ENCODE assay signal across 12 cellular contexts in genomic region chr22:44496844-44497217, GRCh38. TPM values are rescaled to one million over a fixed set of nuclear protein-coding genes. Genes with fewer than 3 reads are reported as not detected.
A peak's percentile ranks its signal among the peaks of the same experiment; 100 is the strongest.
DNase-seq lines count a peak whose midpoint lies in the region; ATAC-seq, FAIRE-seq and TF ChIP-seq lines count a peak whose summit lies in the region.
"Had no signal": no experiment of that assay in that cellular context is flagged by ENCODE, and none has a peak within 500 bp of the region (broad histone marks: within the 10 kb centered on the region; RNA-seq: fewer than 3 reads in every experiment).

No MANE protein-coding gene starts in this region.

- peaks cover 5% of the 10 kb centered on the region for H3K36me3 Mint-ChIP-seq in MCF 10A (ENCODE audit: insufficient read depth, unreplicated experiment)
- H3K36me3 Mint-ChIP-seq in naive thymus-derived CD4-positive, alpha-beta T cell, result peaks cover 0 to 9% (median 6%) of the 10 kb centered on the region in 5 donors

- no peaks in the 10 kb centered on the region for H3K27me3 Mint-ChIP-seq in MCF 10A (ENCODE audit: insufficient read depth, unreplicated experiment)
- H3K27me3 Mint-ChIP-seq in naive thymus-derived CD4-positive, alpha-beta T cell, result peaks cover 0 to 9% (median 3%) of the 10 kb centered on the region in 5 donors

- peaks cover 27% of the 10 kb centered on the region for H3K9me3 ChIP-seq in AG04450 (ENCODE audit: control insufficient read depth, insufficient read depth, low read length)
- no peaks in the 10 kb centered on the region for H3K9me3 ChIP-seq in naive thymus-derived CD4-positive, alpha-beta T cell (ENCODE audit: control insufficient read depth in 2 of 3, low read length in 3 of 3)
- H3K9me3 ChIP-seq in small intestine (ENCODE audit: control insufficient read depth, low read depth), result no peaks in the 10 kb centered on the region
- H3K9me3 ChIP-seq: esophagus squamous epithelium had no signal

- intact Hi-C loops in MCF 10A (cut with micrococcal nuclease), result loop anchor here (10.0 kb wide), 1 partner anchor 58 kb away; no protein-coding TSS in a partner anchor
- intact Hi-C loops in naive thymus-derived CD4-positive, alpha-beta T cell (cut with micrococcal nuclease), result loop anchor here (5.0 to 10.0 kb wide), 5 partner anchors 168 to 1540 kb away; partner anchors contain the start of genes PARVG (in 2 of the 2) and KIAA0930 (in 1 of the 2)

- peak overlapping the region; percentile 76 for H3K4me3 Mint-ChIP-seq in MCF 10A (ENCODE audit: unreplicated experiment)
- H3K4me3 Mint-ChIP-seq in naive thymus-derived CD4-positive, alpha-beta T cell, result peak overlapping the region; percentile 42 to 89 (median 72)

- no peaks in the 10 kb centered on the region for H3K27me3 ChIP-seq in AG04450 (ENCODE audit: control insufficient read depth, insufficient read depth, low read length)
- H3K27me3 ChIP-seq in naive thymus-derived CD4-positive, alpha-beta T cell (ENCODE audit: control insufficient read depth in 2 of 2, insufficient read depth in 2 of 2, low read length in 2 of 2), result no peaks in the 10 kb centered on the region
- H3K27me3 ChIP-seq in small intestine (ENCODE audit: control insufficient read depth in 2 of 2, insufficient read depth in 2 of 2, low read length in 2 of 2), result no peaks in the 10 kb centered on the region

- H3K27ac Mint-ChIP-seq in MCF 10A (ENCODE audit: low read depth, unreplicated experiment), result no peak overlapping the region
- H3K27ac Mint-ChIP-seq in naive thymus-derived CD4-positive, alpha-beta T cell, result peak overlapping the region in 8 of 9 donors; percentile 46 to 91 (median 75)

- DNase-seq in AG04450 (ENCODE audit: low read depth, low spot score) (no peak), HFF-Myc (ENCODE audit: extremely low read depth, low read depth) (no peak), MCF 10A (ENCODE audit: unreplicated experiment) (no peak), small intestine (no peak), dedifferentiated amniotic fluid mesenchymal stem cell (ENCODE audit: extremely low spot score) (no peak), dermis blood vessel endothelial cell (no peak)
- peak in 1 of 9 donors; percentile 4 for DNase-seq in naive thymus-derived CD4-positive, alpha-beta T cell
- DNase-seq in stimulated activated CD4-positive, alpha-beta T cell treated with anti-CD3 and anti-CD28 coated beads, Interleukin-4, amount 100 ng/mL, for 4 hours, result no peak
- DNase-seq: activated CD4-positive, alpha-beta T cell treated with anti-CD3 and anti-CD28 coated beads, Interleukin-2, amount 50 U/mL, for 48 hours; esophagus squamous epithelium; NCI-H510A had no signal

- CTCF ChIA-PET in AG04450 (lab: Charles Lee), result no interaction called here
- CTCF ChIA-PET in MCF 10A (lab: Yijun Ruan, JAX), result interaction anchor here (0.6 to 0.8 kb wide), 3 partner anchors 129 to 304 kb away, joined by 3 read pairs; no protein-coding TSS in a partner anchor
- CTCF ChIA-PET in naive thymus-derived CD4-positive, alpha-beta T cell (lab: Charles Lee), result no interaction called here

- H3K4me3 ChIP-seq in AG04450 (ENCODE audit: low read depth, low read length), result peak overlapping the region; percentile 70
- peak overlapping the region; percentile 76 for H3K4me3 ChIP-seq in HFF-Myc (replicated peaks; ENCODE audit: low read depth, low read length)
- H3K4me3 ChIP-seq in naive thymus-derived CD4-positive, alpha-beta T cell (ENCODE audit: low read length), result no peak overlapping the region
- no peak overlapping the region for H3K4me3 ChIP-seq in small intestine (ENCODE audit: low read depth in 1 of 2, low read length in 2 of 2)

- 97 to 99% (median 98%) methylated on average over 22 of the region's 22 CpGs for WGBS in small intestine, 3 donors

- no peak for TF ChIP-seq CTCF in AG04450 (IDR thresholded peaks at IDR 0.05; ENCODE audit: low read depth, low read length)
- no peak for TF ChIP-seq CTCF in HFF-Myc (IDR thresholded peaks at IDR 0.05; ENCODE audit: low read depth, low read length, missing control alignments)
- TF ChIP-seq CTCF in MCF 10A (IDR thresholded peaks at IDR 0.05; ENCODE audit: unreplicated experiment), result no peak

- peaks cover 9% of the 10 kb centered on the region for H3K9me3 Mint-ChIP-seq in MCF 10A (ENCODE audit: unreplicated experiment)
- peaks cover 0 to 5% (median 0%) of the 10 kb centered on the region in 11 donors for H3K9me3 Mint-ChIP-seq in naive thymus-derived CD4-positive, alpha-beta T cell

- no peak for ATAC-seq in naive thymus-derived CD4-positive, alpha-beta T cell

- H3K27ac ChIP-seq in AG04450 (ENCODE audit: low read depth, low read length), result no peak overlapping the region
- no peak overlapping the region for H3K27ac ChIP-seq in naive thymus-derived CD4-positive, alpha-beta T cell (ENCODE audit: low read depth, low read length)
- H3K27ac ChIP-seq in small intestine (ENCODE audit: low read depth in 1 of 2, low read length in 1 of 2), result no peak overlapping the region

- no TSS peak for BruUV-seq in MCF 10A (replicated peaks; lab: Mats Ljungman, UMichigan)

- POLR2A ChIA-PET in AG04450 (lab: Yijun Ruan, JAX), result no interaction called here
- POLR2A ChIA-PET in MCF 10A (lab: Yijun Ruan, JAX), result no interaction called here
- POLR2A ChIA-PET in naive thymus-derived CD4-positive, alpha-beta T cell (lab: Charles Lee), result no interaction called here

- peaks cover 4 to 33% of the 10 kb centered on the region in 2 donors for H3K4me1 ChIP-seq in naive thymus-derived CD4-positive, alpha-beta T cell (ENCODE audit: control insufficient read depth in 2 of 2, insufficient read depth in 2 of 2, low read length in 2 of 2)
- H3K4me1 ChIP-seq in small intestine (ENCODE audit: control insufficient read depth in 2 of 2, insufficient read depth in 1 of 2, low read depth in 1 of 2, low read length in 1 of 2), result peaks cover 0 to 7% of the 10 kb centered on the region in 2 donors

- peaks cover 6% of the 10 kb centered on the region for H3K4me1 Mint-ChIP-seq in MCF 10A (ENCODE audit: insufficient read depth, unreplicated experiment)
- H3K4me1 Mint-ChIP-seq in naive thymus-derived CD4-positive, alpha-beta T cell, result peaks cover 5 to 50% (median 32%) of the 10 kb centered on the region in 7 donors

- no peak for FAIRE-seq in small intestine (lab: Jason Lieb, UNC)
- FAIRE-seq: G401.6 had no signal

- H3K36me3 ChIP-seq in naive thymus-derived CD4-positive, alpha-beta T cell (ENCODE audit: control insufficient read depth in 2 of 3, insufficient read depth in 3 of 3, low read length in 3 of 3), result no peaks in the 10 kb centered on the region
- no peaks in the 10 kb centered on the region for H3K36me3 ChIP-seq in small intestine (ENCODE audit: control insufficient read depth in 2 of 2, insufficient read depth in 2 of 2, low read length in 2 of 2)

RNA-seq across cellular contexts. Expression of gene RTL6, which starts 1.2 kb away (rescaled TPM):
- polyA plus RNA-seq in AG04450 (2011; rRNA removed), result 22.4 and 25.9 TPM in 2 replicates
- polyA minus RNA-seq in AG04450 (2011; rRNA and poly(A)+ RNA removed), result 41.3 and 49.8 TPM in 2 replicates
- total RNA-seq in MCF 10A (2022), result 18.8 and 25.0 TPM in 2 replicates
- total RNA-seq in naive thymus-derived CD4-positive, alpha-beta T cell, result 10 to 100 TPM in 1 of 5 experiments, 1 to 10 TPM in 4; 6.8 to 10.2 (median 8.7) TPM
- polyA plus RNA-seq in naive thymus-derived CD4-positive, alpha-beta T cell, result 1 to 10 TPM; 1.0 to 4.5 TPM
- 10 to 100 TPM in 1 of 3 donors, 1 to 10 TPM in 2; 6.3 to 15.4 (median 8.9) TPM for polyA plus RNA-seq in small intestine
- total RNA-seq in dermis blood vessel endothelial cell, result 17.2 and 23.1 TPM in 2 replicates

Comparison
In these comparisons a context has a peak if more than half of its experiments do, and no peak if none do; other contexts are left out.
1. H3K4me3 ChIP-seq: peak in AG04450 (single experiment) and HFF-Myc (single experiment); none in naive thymus-derived CD4-positive, alpha-beta T cell (single experiment) and small intestine (0 of 2).